ENCODE assay signal across 17 cellular contexts in the genomic region with DNA sequence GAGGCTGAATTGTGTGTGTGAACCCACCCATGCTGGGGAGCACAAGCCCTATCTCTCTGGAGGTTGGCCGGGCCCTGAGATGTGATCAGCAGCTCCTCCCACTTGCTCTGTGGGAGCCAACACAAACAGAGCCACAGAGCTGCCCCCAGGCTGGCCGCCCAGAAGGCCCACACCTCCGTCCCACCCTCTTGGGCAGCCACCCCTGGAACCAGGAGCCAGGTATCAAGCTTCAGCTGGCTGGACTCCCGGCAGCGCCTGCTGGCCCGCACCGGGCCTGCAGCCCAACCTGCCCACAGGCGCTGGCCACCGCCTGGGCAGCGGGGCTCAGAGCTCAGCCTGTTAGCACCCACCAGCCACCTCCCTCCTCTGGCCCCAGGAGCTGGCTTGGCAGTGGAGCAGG.
"Had no signal": no experiment of that assay in that cellular context is flagged by ENCODE, and none has a peak within 500 bp of the region (broad histone marks: within the 10 kb centered on the region; RNA-seq: fewer than 3 reads in every experiment).

No MANE protein-coding gene starts in this region.

- H3K36me3 Mint-ChIP-seq: activated naive CD4-positive, alpha-beta T cell treated with anti-CD3 and anti-CD28 coated beads, Interleukin-2, amount 50 U/mL, for 24 hours; brain; naive B cell had no signal

- H3K36me3 ChIP-seq: spleen had no signal

- H3K4me3 ChIP-seq: spleen had no signal

- H3K27ac ChIP-seq: spleen, VCaP had no signal

- H3K9me3 Mint-ChIP-seq: activated CD4-positive, alpha-beta T cell treated with anti-CD3 and anti-CD28 coated beads, Interleukin-2, amount 10 ng/mL, durations not matched to agents 7 days and 5 days; activated CD8-positive, alpha-beta T cell treated with anti-CD3 and anti-CD28 coated beads for 36 hours; activated naive CD4-positive, alpha-beta T cell treated with anti-CD3 and anti-CD28 coated beads, Interleukin-2, amount 50 U/mL, for 24 hours; brain; naive B cell had no signal

- H3K27me3 ChIP-seq: spleen had no signal

- H3K9me3 ChIP-seq: spleen had no signal

- DNase-seq: activated CD4-positive, alpha-beta T cell treated with anti-CD3 and anti-CD28 coated beads, Interleukin-2, amount 10 ng/mL, durations not matched to agents 7 days and 5 days; activated CD8-positive, alpha-beta T cell treated with anti-CD3 and anti-CD28 coated beads for 36 hours; activated gamma-delta T cell treated with Interleukin-2 at 50 U/mL for 16 hours; central memory CD4-positive, alpha-beta T cell; dermis blood vessel endothelial cell; effector CD8-positive, alpha-beta T cell; foreskin melanocyte; mesenchymal stem cell; naive B cell; occipital lobe; spleen; stimulated activated CD4-positive, alpha-beta T cell treated with anti-CD3 and anti-CD28 coated beads, Interleukin-4, amount 100 ng/mL, for 1 hour; stimulated activated naive CD4-positive, alpha-beta T cell treated with Interleukin-2 at 50 U/mL for 16 hours had no signal

- ATAC-seq: activated CD4-positive, CD25-positive, alpha-beta regulatory T cell treated with anti-CD3 and anti-CD28 coated beads, Interleukin-2, amount 50 U/mL, for 24 hours; activated CD8-positive, alpha-beta T cell treated with anti-CD3 and anti-CD28 coated beads for 36 hours had no signal

- H3K4me1 Mint-ChIP-seq: activated CD4-positive, alpha-beta T cell treated with anti-CD3 and anti-CD28 coated beads, Interleukin-2, amount 10 ng/mL, durations not matched to agents 7 days and 5 days; activated naive CD4-positive, alpha-beta T cell treated with anti-CD3 and anti-CD28 coated beads, Interleukin-2, amount 50 U/mL, for 24 hours; naive B cell had no signal

- H3K27me3 Mint-ChIP-seq: activated CD4-positive, alpha-beta T cell treated with anti-CD3 and anti-CD28 coated beads, Interleukin-2, amount 10 ng/mL, durations not matched to agents 7 days and 5 days; activated CD8-positive, alpha-beta T cell treated with anti-CD3 and anti-CD28 coated beads for 36 hours; activated naive CD4-positive, alpha-beta T cell treated with anti-CD3 and anti-CD28 coated beads, Interleukin-2, amount 50 U/mL, for 24 hours; brain; naive B cell had no signal

- H3K4me3 Mint-ChIP-seq: activated CD4-positive, alpha-beta T cell treated with anti-CD3 and anti-CD28 coated beads, Interleukin-2, amount 10 ng/mL, durations not matched to agents 7 days and 5 days; activated CD8-positive, alpha-beta T cell treated with anti-CD3 and anti-CD28 coated beads for 36 hours; activated naive CD4-positive, alpha-beta T cell treated with anti-CD3 and anti-CD28 coated beads, Interleukin-2, amount 50 U/mL, for 24 hours; brain; naive B cell had no signal
